In the genomic region with DNA sequence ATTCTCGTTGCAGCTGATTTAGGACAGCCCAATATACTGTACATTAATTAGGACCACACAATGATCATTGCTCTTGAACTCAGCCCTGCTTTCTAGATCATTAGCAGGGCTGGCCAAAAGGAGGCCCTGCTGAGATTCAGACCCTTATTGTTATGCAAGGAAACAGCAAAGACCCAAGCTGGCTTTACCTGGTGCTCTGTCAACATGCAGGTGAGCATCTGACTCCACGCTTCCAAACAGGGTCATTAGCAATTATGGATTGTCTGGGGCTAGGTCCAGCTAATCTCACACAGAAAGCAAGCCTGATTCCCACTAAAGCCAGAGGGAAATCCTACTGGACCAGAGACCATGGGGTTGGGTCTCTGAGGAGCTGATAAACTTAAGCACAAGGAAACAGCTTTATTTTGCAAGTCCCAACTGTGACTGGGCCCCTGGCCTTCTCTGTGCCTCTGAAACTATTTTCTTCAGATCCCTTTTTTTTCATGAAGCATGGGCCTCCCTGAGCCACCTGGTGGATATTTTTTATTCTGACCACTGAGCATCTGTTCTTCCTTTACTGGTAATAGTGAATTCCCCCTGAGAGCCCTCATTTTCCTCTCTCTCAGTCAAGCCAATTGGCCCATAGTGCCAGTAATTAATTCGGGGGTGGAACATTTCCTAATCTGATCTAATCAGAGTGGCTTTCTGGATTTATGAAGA, we compare ENCODE assay signal across 28 cellular contexts.
DNase-seq lines count a peak whose midpoint lies in the region; TF ChIP-seq lines count a peak whose summit lies in the region.
"Had no signal": no experiment of that assay in that cellular context is flagged by ENCODE, and none has a peak within 500 bp of the region (broad histone marks: within the 10 kb centered on the region; RNA-seq: fewer than 3 reads in every experiment).

No MANE protein-coding gene starts in this region.

- H3K9ac ChIP-seq in KMS-11, result no peak overlapping the region

- no peak overlapping the region for H3K27ac ChIP-seq in KMS-11
- H3K27ac ChIP-seq: gastroesophageal sphincter, stomach, tibial artery had no signal

- H3K36me3 Mint-ChIP-seq in neural crest cell (ENCODE audit: low read depth), result no peaks in the 10 kb centered on the region
- H3K36me3 Mint-ChIP-seq: activated naive CD4-positive, alpha-beta T cell treated with anti-CD3 and anti-CD28 coated beads, Interleukin-2, amount 50 U/mL, for 24 hours; CD4-positive, CD25-positive, alpha-beta regulatory T cell had no signal

- no peaks in the 10 kb centered on the region for H4K20me1 ChIP-seq in KMS-11 (ENCODE audit: insufficient read depth)

- no peak overlapping the region for H3K27ac Mint-ChIP-seq in neural crest cell (ENCODE audit: unreplicated experiment)
- H3K27ac Mint-ChIP-seq: activated naive CD4-positive, alpha-beta T cell treated with anti-CD3 and anti-CD28 coated beads, Interleukin-2, amount 50 U/mL, for 24 hours; CD4-positive, CD25-positive, alpha-beta regulatory T cell; dendritic cell treated with granulocyte-macrophage colony-stimulating factor and Interleukin-4, amounts not matched to agents 40 ng/mL and 50 ng/mL, for 4 days had no signal

- no peaks in the 10 kb centered on the region for H3K36me3 ChIP-seq in KMS-11 (ENCODE audit: insufficient read depth)
- H3K36me3 ChIP-seq: gastroesophageal sphincter, stomach, tibial artery had no signal

- H3K4me3 Mint-ChIP-seq in neural crest cell, result no peak overlapping the region
- H3K4me3 Mint-ChIP-seq: activated naive CD4-positive, alpha-beta T cell treated with anti-CD3 and anti-CD28 coated beads, Interleukin-2, amount 50 U/mL, for 24 hours; dendritic cell treated with granulocyte-macrophage colony-stimulating factor and Interleukin-4, amounts not matched to agents 40 ng/mL and 50 ng/mL, for 4 days had no signal

- no peaks in the 10 kb centered on the region for H3K27me3 ChIP-seq in KMS-11 (ENCODE audit: insufficient read depth, low read depth)
- H3K27me3 ChIP-seq: gastroesophageal sphincter, stomach, tibial artery had no signal

- no peaks in the 10 kb centered on the region for H3K79me2 ChIP-seq in KMS-11 (ENCODE audit: insufficient read depth, low read depth)

- DNase-seq in astrocyte of the cerebellum (ENCODE audit: low read depth), result no peak
- DNase-seq in neural crest cell (ENCODE audit: low read depth, low spot score), result no peak
- no peak for DNase-seq in ACHN
- no peak for DNase-seq in KG1 (lab: John Stamatoyannopoulos, UW)
- DNase-seq in A172 (ENCODE audit: low spot score), result no peak
- DNase-seq: activated CD4-positive, alpha-beta T cell treated with anti-CD3 and anti-CD28 coated beads, Interleukin-2, amount 50 U/mL, for 4 hours; activated CD4-positive, CD25-positive, alpha-beta regulatory T cell; activated CD8-positive, alpha-beta memory T cell treated with anti-CD3 and anti-CD28 coated beads, Interleukin-2, amount 50 U/mL, for 4 hours; anterior cingulate cortex; CD4-positive, CD25-positive, alpha-beta regulatory T cell; DMS153; hypothalamus; KBM-7; mammary epithelial cell; NCI-H146; NCI-H510A; SHP77; stimulated activated CD4-positive, alpha-beta T cell treated with anti-CD3 and anti-CD28 coated beads, Interleukin-15, amount 100 ng/mL, for 24 hours; stimulated activated CD8-positive, alpha-beta memory T cell treated with anti-CD3 and anti-CD28 coated beads, Interleukin-4, amount 100 ng/mL, for 48 hours; stomach; SW 1271; T1000; tibial artery had no signal

- peaks cover 23% of the 10 kb centered on the region for H3K27me3 Mint-ChIP-seq in neural crest cell (ENCODE audit: low read depth)
- H3K27me3 Mint-ChIP-seq: activated naive CD4-positive, alpha-beta T cell treated with anti-CD3 and anti-CD28 coated beads, Interleukin-2, amount 50 U/mL, for 24 hours; CD4-positive, CD25-positive, alpha-beta regulatory T cell; dendritic cell treated with granulocyte-macrophage colony-stimulating factor and Interleukin-4, amounts not matched to agents 40 ng/mL and 50 ng/mL, for 4 days had no signal

- in situ Hi-C loops in astrocyte of the cerebellum (cut with HindIII; ENCODE audit: low sequenced_read_pairs), result no loop called here
- in situ Hi-C loops in ACHN (cut with HindIII; ENCODE audit: low pct_ligation_motif_present, low pct_unique_long_range_greater_than_20kb, low sequenced_read_pairs), result no loop called here

- H3K4me1 ChIP-seq in KMS-11 (ENCODE audit: low read depth, poor library complexity, severe bottlenecking), result peaks cover 6% of the 10 kb centered on the region
- H3K4me1 ChIP-seq: gastroesophageal sphincter, stomach, tibial artery had no signal

- H2AFZ ChIP-seq in KMS-11 (ENCODE audit: low read depth), result no peak overlapping the region

- no peak overlapping the region for H3K4me3 ChIP-seq in KMS-11 (IDR thresholded peaks at IDR 0.05; ENCODE audit: insufficient read depth, low read depth, low read length)
- H3K4me3 ChIP-seq in astrocyte of the cerebellum (ENCODE audit: low read depth, low read length), result no peak overlapping the region
- H3K4me3 ChIP-seq: gastroesophageal sphincter, stomach, tibial artery had no signal

- TF ChIP-seq CTCF in GM12874 (IDR thresholded peaks at IDR 0.05; ENCODE audit: insufficient read depth, low read depth, low read length), result peak; percentile 15; the same call in 1 of the 2 replicates
- TF ChIP-seq CTCF in KMS-11 (conservative IDR thresholded peaks at IDR 0.05; ENCODE audit: low read depth, low read length), result 0 out of 2 replicates have a peak, but pooled peaks have one; percentile 15
- peak; percentile 4 for TF ChIP-seq CTCF in astrocyte of the cerebellum (IDR thresholded peaks at IDR 0.05; ENCODE audit: low read depth, low read length, missing control alignments)
- peak; percentile 15 for TF ChIP-seq CTCF in neural crest cell (conservative IDR thresholded peaks at IDR 0.05)

- H3K9me3 Mint-ChIP-seq in neural crest cell, result peaks cover 5% of the 10 kb centered on the region
- H3K9me3 Mint-ChIP-seq: activated naive CD4-positive, alpha-beta T cell treated with anti-CD3 and anti-CD28 coated beads, Interleukin-2, amount 50 U/mL, for 24 hours had no signal

- H3K4me1 Mint-ChIP-seq in neural crest cell, result no peaks in the 10 kb centered on the region
- H3K4me1 Mint-ChIP-seq: activated naive CD4-positive, alpha-beta T cell treated with anti-CD3 and anti-CD28 coated beads, Interleukin-2, amount 50 U/mL, for 24 hours; CD4-positive, CD25-positive, alpha-beta regulatory T cell had no signal

- no peak overlapping the region for H3K4me2 ChIP-seq in KMS-11
